ENCODE assay signal across 16 cellular contexts in genomic region chr5:178606269-178606668, GRCh38. TPM values are rescaled to one million over a fixed set of nuclear protein-coding genes. Genes with fewer than 3 reads are reported as not detected.
"Had no signal": no experiment of that assay in that cellular context is flagged by ENCODE, and none has a peak within 500 bp of the region (broad histone marks: within the 10 kb centered on the region; RNA-seq: fewer than 3 reads in every experiment).

No MANE protein-coding gene starts in this region.

- H3K4me1 ChIP-seq: left lung, suprapubic skin had no signal

- H3K4me3 Mint-ChIP-seq: activated T-cell treated with anti-CD3 and anti-CD28 coated beads, Interleukin-2, amount 50 U/mL, for 72 hours; nephron; T-helper 1 cell treated with Interleukin-12 subunit alpha and Interleukin-12 subunit beta and Interleukin-4 antibody, amounts not matched to agents 30 μg/mL and 1 μg/mL, for 36 hours had no signal

- H3K9me3 ChIP-seq: left lung, suprapubic skin had no signal

- H3K27ac ChIP-seq: cardiac muscle cell, left lung, suprapubic skin had no signal

- H3K4me3 ChIP-seq: cardiac muscle cell, left lung, suprapubic skin had no signal

- ATAC-seq: activated T-cell treated with anti-CD3 and anti-CD28 coated beads, Interleukin-2, amount 50 U/mL, for 72 hours; left lung had no signal

- DNase-seq: activated CD4-positive, alpha-beta T cell treated with anti-CD3 and anti-CD28 coated beads for 4 hours; activated CD8-positive, alpha-beta memory T cell treated with anti-CD3 and anti-CD28 coated beads, Interleukin-2, amount 50 U/mL, for 48 hours; activated T-cell treated with anti-CD3 and anti-CD28 coated beads, Interleukin-2, amount 50 U/mL, for 72 hours; islet precursor cell; left lung; mesenchymal stem cell; occipital lobe; small intestine; stimulated activated CD4-positive, alpha-beta T cell treated with anti-CD3 and anti-CD28 coated beads, Interleukin-4, amount 100 ng/mL, for 24 hours; stimulated activated naive CD4-positive, alpha-beta T cell; trophoblast cell had no signal

- H3K27me3 ChIP-seq: cardiac muscle cell, left lung, suprapubic skin had no signal

- H3K9me3 Mint-ChIP-seq: activated T-cell treated with anti-CD3 and anti-CD28 coated beads, Interleukin-2, amount 50 U/mL, for 72 hours; nephron; T-helper 1 cell treated with Interleukin-12 subunit alpha and Interleukin-12 subunit beta and Interleukin-4 antibody, amounts not matched to agents 30 μg/mL and 1 μg/mL, for 36 hours had no signal

- H3K4me1 Mint-ChIP-seq: nephron had no signal

- H3K27ac Mint-ChIP-seq: nephron; T-helper 1 cell treated with Interleukin-12 subunit alpha and Interleukin-12 subunit beta and Interleukin-4 antibody, amounts not matched to agents 30 μg/mL and 1 μg/mL, for 36 hours had no signal

RNA-seq across cellular contexts. Expression of gene COL23A1, which starts 16.1 kb away (rescaled TPM):
- total RNA-seq: endothelial cell of umbilical vein had no signal
